8 cellular contexts compared by ENCODE assay signal in genomic region chr10:89414879-89415821, GRCh38. TPM values are rescaled to one million over a fixed set of nuclear protein-coding genes. Genes with fewer than 3 reads are reported as not detected.
DNase-seq lines count a peak whose midpoint lies in the region; ATAC-seq, FAIRE-seq and TF ChIP-seq lines count a peak whose summit lies in the region.

No MANE protein-coding gene starts in this region.

- in situ Hi-C loops in SK-MEL-5 (cut with HindIII; ENCODE audit: low pct_unique_long_range_greater_than_20kb, low sequenced_read_pairs): no loop called here

- peaks cover 28% of the 10 kb centered on the region for H3K36me3 Mint-ChIP-seq in activated naive CD8-positive, alpha-beta T cell treated with anti-CD3 and anti-CD28 coated beads, Interleukin-2, amount 50 U/mL, for 24 hours (ENCODE audit: low read depth)
- H3K36me3 Mint-ChIP-seq in osteocyte (ENCODE audit: unreplicated experiment): peaks cover 23% of the 10 kb centered on the region

- H3K27ac ChIP-seq in cardiac muscle cell: peak overlapping the region; percentile 26

- H3K27me3 ChIP-seq in cardiac muscle cell: no peaks in the 10 kb centered on the region

- peak overlapping the region; percentile 89 for H3K27ac Mint-ChIP-seq in activated naive CD8-positive, alpha-beta T cell treated with anti-CD3 and anti-CD28 coated beads, Interleukin-2, amount 50 U/mL, for 24 hours
- H3K27ac Mint-ChIP-seq in osteocyte (ENCODE audit: unreplicated experiment): peak overlapping the region; percentile 99

- no peaks in the 10 kb centered on the region for H3K27me3 Mint-ChIP-seq in activated naive CD8-positive, alpha-beta T cell treated with anti-CD3 and anti-CD28 coated beads, Interleukin-2, amount 50 U/mL, for 24 hours
- H3K27me3 Mint-ChIP-seq in osteocyte (ENCODE audit: unreplicated experiment): no peaks in the 10 kb centered on the region

- H3K36me3 ChIP-seq in cardiac muscle cell: no peaks in the 10 kb centered on the region

- TF ChIP-seq CTCF in cardiac muscle cell (IDR thresholded peaks at IDR 0.05; ENCODE audit: low read depth, low read length): no peak
- TF ChIP-seq CTCF in osteocyte (IDR thresholded peaks at IDR 0.05): peak; percentile 14
- TF ChIP-seq CTCF in D721Med (IDR thresholded peaks at IDR 0.05; ENCODE audit: insufficient read depth, missing control alignments): no peak

- no peaks in the 10 kb centered on the region for H3K9me3 Mint-ChIP-seq in activated naive CD8-positive, alpha-beta T cell treated with anti-CD3 and anti-CD28 coated beads, Interleukin-2, amount 50 U/mL, for 24 hours
- no peaks in the 10 kb centered on the region for H3K9me3 Mint-ChIP-seq in osteocyte (ENCODE audit: unreplicated experiment)

- ATAC-seq in GM18870 (IDR thresholded peaks at IDR 0.05; ENCODE audit: unreplicated experiment): peak; percentile 33
- ATAC-seq in HG03097 (IDR thresholded peaks at IDR 0.05; ENCODE audit: low FRiP score, unreplicated experiment): peak; percentile 36
- ATAC-seq in activated naive CD8-positive, alpha-beta T cell treated with anti-CD3 and anti-CD28 coated beads, Interleukin-2, amount 50 U/mL, for 24 hours: peak; percentile 45

- H3K4me3 ChIP-seq in cardiac muscle cell: peak overlapping the region; percentile 82

- H3K4me1 Mint-ChIP-seq in activated naive CD8-positive, alpha-beta T cell treated with anti-CD3 and anti-CD28 coated beads, Interleukin-2, amount 50 U/mL, for 24 hours: peaks cover 71% of the 10 kb centered on the region
- peaks cover 41% of the 10 kb centered on the region for H3K4me1 Mint-ChIP-seq in osteocyte (ENCODE audit: unreplicated experiment)

- peak overlapping the region; percentile 86 for H3K4me3 Mint-ChIP-seq in activated naive CD8-positive, alpha-beta T cell treated with anti-CD3 and anti-CD28 coated beads, Interleukin-2, amount 50 U/mL, for 24 hours
- H3K4me3 Mint-ChIP-seq in osteocyte (ENCODE audit: unreplicated experiment): peak overlapping the region; percentile 98

- FAIRE-seq in D721Med (lab: Jason Lieb, UNC): no peak

- no peaks in the 10 kb centered on the region for H3K9me3 ChIP-seq in cardiac muscle cell (ENCODE audit: low read depth)

- H3K4me1 ChIP-seq in cardiac muscle cell (ENCODE audit: low read depth): no peaks in the 10 kb centered on the region

- peak; percentile 69 for DNase-seq in AG20443 (ENCODE audit: low spot score)
- peak; percentile 11 for DNase-seq in SK-MEL-5 (ENCODE audit: low read depth, low spot score)
- peak; percentile 40 for DNase-seq in activated naive CD8-positive, alpha-beta T cell treated with anti-CD3 and anti-CD28 coated beads, Interleukin-2, amount 50 U/mL, for 24 hours
- peak; percentile 22 to 35 for DNase-seq in cardiac muscle cell (ENCODE audit: low read depth in 1 of 2, low spot score in 1 of 2)
- DNase-seq in osteocyte (ENCODE audit: extremely low spot score, unreplicated experiment): peak; percentile 87
- DNase-seq in D721Med (ENCODE audit: insufficient read length, low spot score): no peak

RNA-seq across cellular contexts. Expression of gene IFIT5, which starts 0.8 kb away (rescaled TPM):
- 9.3 and 10.3 TPM in 2 replicates for total RNA-seq in SK-MEL-5 (2014; rRNA removed; shearing (Covaris generic))
- polyA plus RNA-seq in SK-MEL-5 (2015; cell fraction: cytosol; rRNA removed): 5.4 and 6.3 TPM in 2 replicates
- 4.3 and 5.6 TPM in 2 replicates for polyA plus RNA-seq in SK-MEL-5 (2015; cell fraction: nucleus; rRNA removed)
- total RNA-seq in cardiac muscle cell (4.4 and 4.8 TPM in 2 replicates), osteocyte (22.5 and 22.7 TPM in 2 replicates)
- 6.6 and 6.9 TPM in 2 replicates for polyA plus RNA-seq in cardiac muscle cell

RNA-seq across cellular contexts. Expression of gene IFIT1, which starts 22.7 kb away (rescaled TPM):
- 0.24 and 1.3 TPM in 2 replicates for total RNA-seq in SK-MEL-5 (2014; rRNA removed; shearing (Covaris generic))
- polyA plus RNA-seq in SK-MEL-5 (2015; cell fraction: cytosol; rRNA removed): 0.42 and 0.89 TPM in 2 replicates
- polyA plus RNA-seq in SK-MEL-5 (2015; cell fraction: nucleus; rRNA removed): 0.57 and 1.9 TPM in 2 replicates
- total RNA-seq in cardiac muscle cell: 22.7 and 23.9 TPM in 2 replicates
- 24.4 and 32.8 TPM in 2 replicates for polyA plus RNA-seq in cardiac muscle cell
- 20.4 and 21.5 TPM in 2 replicates for total RNA-seq in osteocyte

RNA-seq across cellular contexts. Expression of gene IFIT1B, which starts 37.3 kb away (rescaled TPM):
- not detected in 2 replicates for total RNA-seq in SK-MEL-5 (2014; rRNA removed; shearing (Covaris generic))
- not detected in 2 replicates for polyA plus RNA-seq in SK-MEL-5 (2015; cell fraction: cytosol; rRNA removed)
- polyA plus RNA-seq in SK-MEL-5 (2015; cell fraction: nucleus; rRNA removed): not detected in 2 replicates
- total RNA-seq in cardiac muscle cell: not detected in 2 replicates
- polyA plus RNA-seq in cardiac muscle cell: 0.31 and 0.99 TPM in 2 replicates
- not detected in 2 replicates for total RNA-seq in osteocyte
